8 cellular contexts compared by ENCODE assay signal in the genomic region with DNA sequence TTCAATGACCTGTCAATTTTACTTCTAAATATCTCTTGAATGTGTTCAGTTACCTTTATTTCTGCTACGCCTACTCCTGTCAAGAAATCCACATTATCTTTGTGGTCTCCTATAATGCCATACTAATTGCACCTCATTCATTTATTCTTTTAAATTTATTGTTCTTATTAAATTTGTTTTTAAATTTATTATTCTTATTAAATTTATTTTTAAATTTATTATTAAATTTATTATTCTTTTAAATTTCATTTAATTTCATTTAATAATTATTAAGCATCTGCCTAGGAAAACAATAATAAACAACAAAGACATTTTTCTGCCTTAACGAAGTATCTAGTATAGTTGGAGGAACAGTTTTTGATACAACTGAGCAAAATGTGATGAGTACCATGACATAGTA.
"Had no signal": no experiment of that assay in that cellular context is flagged by ENCODE, and none has a peak within 500 bp of the region (broad histone marks: within the 10 kb centered on the region; RNA-seq: fewer than 3 reads in every experiment).

No MANE protein-coding gene starts in this region.

- H3K4me3 Mint-ChIP-seq: GM23338, H9, IgD-negative memory B cell had no signal

- H3K27ac Mint-ChIP-seq: GM23338, H9, IgD-negative memory B cell had no signal

- H3K4me1 Mint-ChIP-seq: GM23338, H9 had no signal

- H3K36me3 Mint-ChIP-seq: IgD-negative memory B cell had no signal

- FAIRE-seq: H1, H54, HepG2 had no signal

- H3K27me3 Mint-ChIP-seq: IgD-negative memory B cell had no signal

- ATAC-seq: GM23338, HepG2 had no signal

- H3K9me3 Mint-ChIP-seq: GM23338, H9 had no signal

- DNase-seq: H9, HCEC 1CT, KBM-7 had no signal
